ENCODE assay signal across 11 cellular contexts in genomic region chr10:6091630-6092029, GRCh38. TPM values are rescaled to one million over a fixed set of nuclear protein-coding genes. Genes with fewer than 3 reads are reported as not detected.
DNase-seq lines count a peak whose midpoint lies in the region; ATAC-seq and TF ChIP-seq lines count a peak whose summit lies in the region.
"Had no signal": no experiment of that assay in that cellular context is flagged by ENCODE, and none has a peak within 500 bp of the region (broad histone marks: within the 10 kb centered on the region; RNA-seq: fewer than 3 reads in every experiment).

No MANE protein-coding gene starts in this region.

- peak overlapping the region; percentile 42 for H3K4me3 Mint-ChIP-seq in activated CD4-positive, alpha-beta memory T cell treated with anti-CD3 and anti-CD28 coated beads for 36 hours
- H3K4me3 Mint-ChIP-seq in immature natural killer cell, result peak overlapping the region in 3 of 5 donors; percentile 10 to 28 (median 22)

- no peaks in the 10 kb centered on the region for H3K27me3 Mint-ChIP-seq in activated CD4-positive, alpha-beta memory T cell treated with anti-CD3 and anti-CD28 coated beads for 36 hours
- peaks cover 6 to 10% (median 6%) of the 10 kb centered on the region in 3 donors for H3K27me3 Mint-ChIP-seq in immature natural killer cell (ENCODE audit: low read depth in 3 of 3)

- no peak for ATAC-seq in GM19035 (IDR thresholded peaks at IDR 0.05; ENCODE audit: unreplicated experiment)

- H3K4me1 Mint-ChIP-seq in activated CD4-positive, alpha-beta memory T cell treated with anti-CD3 and anti-CD28 coated beads for 36 hours (ENCODE audit: low read depth), result peaks cover 80% of the 10 kb centered on the region
- peaks cover 67 to 80% of the 10 kb centered on the region in 2 donors for H3K4me1 Mint-ChIP-seq in immature natural killer cell

- no peak overlapping the region for H3K4me3 ChIP-seq in AG04450 (ENCODE audit: low read depth, low read length)
- H3K4me3 ChIP-seq: tibial nerve had no signal

- intact Hi-C loops in activated CD4-positive, alpha-beta memory T cell treated with anti-CD3 and anti-CD28 coated beads for 36 hours (cut with micrococcal nuclease), result no loop called here

- no peak overlapping the region for H3K27ac ChIP-seq in AG04450 (ENCODE audit: low read depth, low read length)
- H3K27ac ChIP-seq: tibial nerve had no signal

- no peaks in the 10 kb centered on the region for H3K9me3 Mint-ChIP-seq in activated CD4-positive, alpha-beta memory T cell treated with anti-CD3 and anti-CD28 coated beads for 36 hours
- H3K9me3 Mint-ChIP-seq in immature natural killer cell, result no peaks in the 10 kb centered on the region

- TF ChIP-seq CTCF in AG04450 (IDR thresholded peaks at IDR 0.05; ENCODE audit: low read depth, low read length), result 0 out of 2 replicates have a peak, but pooled peaks have one; percentile 2

- POLR2A ChIA-PET in AG04450 (lab: Yijun Ruan, JAX), result no interaction called here
- POLR2A ChIA-PET in activated CD4-positive, alpha-beta memory T cell treated with anti-CD3 and anti-CD28 coated beads for 36 hours (lab: Charles Lee), result interaction anchor here (1.3 kb wide), 1 partner anchor 44 kb away, joined by 4 read pairs; no protein-coding TSS in a partner anchor

- H3K9me3 ChIP-seq in AG04450 (ENCODE audit: control insufficient read depth, insufficient read depth, low read length), result no peaks in the 10 kb centered on the region; the same call in 1 of the 2 replicates
- H3K9me3 ChIP-seq: tibial nerve had no signal

- CTCF ChIA-PET in AG04450 (lab: Charles Lee), result interaction anchor here (1.4 to 3.1 kb wide), 4 partner anchors 19 to 315 kb away, joined by 4 to 18 read pairs (median 6); partner anchors contain the start of gene PFKFB3
- CTCF ChIA-PET in activated CD4-positive, alpha-beta memory T cell treated with anti-CD3 and anti-CD28 coated beads for 36 hours (lab: Charles Lee), result interaction anchor here (0.6 to 2.9 kb wide), 6 partner anchors 9 to 575 kb away, joined by 3 to 10 read pairs (median 4); no protein-coding TSS in a partner anchor

- peaks cover 14% of the 10 kb centered on the region for H3K36me3 Mint-ChIP-seq in activated CD4-positive, alpha-beta memory T cell treated with anti-CD3 and anti-CD28 coated beads for 36 hours
- no peaks in the 10 kb centered on the region for H3K36me3 Mint-ChIP-seq in immature natural killer cell

- no peaks in the 10 kb centered on the region for H3K27me3 ChIP-seq in AG04450 (ENCODE audit: control insufficient read depth, insufficient read depth, low read length)
- H3K27me3 ChIP-seq: tibial nerve had no signal

- H3K27ac Mint-ChIP-seq in activated CD4-positive, alpha-beta memory T cell treated with anti-CD3 and anti-CD28 coated beads for 36 hours, result peak overlapping the region; percentile 60
- H3K27ac Mint-ChIP-seq in immature natural killer cell, result peak overlapping the region in 3 of 6 donors; percentile 48 to 60 (median 53)

- DNase-seq in AG04450 (ENCODE audit: low read depth, low spot score) (no peak), EH (ENCODE audit: low read depth) (peak; percentile 15), immature natural killer cell (no peak), RPMI8226 (no peak), NCI-H1436 treated with DMSO at 0.1 percent for 48 hours (lab: John Stamatoyannopoulos, UW) (no peak)
- no peak for DNase-seq in activated CD4-positive, alpha-beta memory T cell treated with anti-CD3 and anti-CD28 coated beads for 36 hours
- DNase-seq in NK-92 treated with Interleukin-12 subunit alpha and Interleukin-12 subunit beta, amount 100 ng/mL, for 24 hours (lab: John Stamatoyannopoulos, UW), result no peak
- DNase-seq: kidney, NCI-H748 treated with DMSO at 0.1 percent for 48 hours had no signal

RNA-seq across cellular contexts. Expression of gene RBM17, which starts 2.8 kb away (rescaled TPM):
- 38.9 and 45.0 TPM in 2 replicates for polyA plus RNA-seq in AG04450 (2011; rRNA removed)
- 19.6 and 20.0 TPM in 2 replicates for polyA minus RNA-seq in AG04450 (2011; rRNA and poly(A)+ RNA removed)
- total RNA-seq in activated CD4-positive, alpha-beta memory T cell treated with anti-CD3 and anti-CD28 coated beads for 36 hours, result 100 to 1,000 TPM; 151 to 155 TPM
- polyA plus RNA-seq in immature natural killer cell, result 10 to 100 TPM; 30.9 to 91.5 (median 55.5) TPM

RNA-seq across cellular contexts. Expression of gene IL2RA, which starts 29.5 kb away (rescaled TPM):
- polyA plus RNA-seq in AG04450 (2011; rRNA removed), result not detected in 2 replicates
- not detected in 2 replicates for polyA minus RNA-seq in AG04450 (2011; rRNA and poly(A)+ RNA removed)
- total RNA-seq in activated CD4-positive, alpha-beta memory T cell treated with anti-CD3 and anti-CD28 coated beads for 36 hours, result 100 to 1,000 TPM; 961 to 988 TPM
- 1 to 10 TPM; 2.7 to 3.9 (median 3.6) TPM for polyA plus RNA-seq in immature natural killer cell
